Comparison of ENCODE assay signal across 10 cellular contexts in genomic region chr10:127715782-127716378, GRCh38. TPM values are rescaled to one million over a fixed set of nuclear protein-coding genes. Genes with fewer than 3 reads are reported as not detected.
DNase-seq lines count a peak whose midpoint lies in the region; ATAC-seq and TF ChIP-seq lines count a peak whose summit lies in the region.
"Had no signal": no experiment of that assay in that cellular context is flagged by ENCODE, and none has a peak within 500 bp of the region (broad histone marks: within the 10 kb centered on the region; RNA-seq: fewer than 3 reads in every experiment).

No MANE protein-coding gene starts in this region.

- H3K4me3 ChIP-seq in BE2C (ENCODE audit: low read depth, low read length) (no peak overlapping the region), GM23338 (no peak overlapping the region), adipocyte (ENCODE audit: low read length) (no peak overlapping the region), liver (ENCODE audit: low read depth in 1 of 3, low read length in 3 of 3) (no peak overlapping the region)

- 45% methylated on average over 3 of the region's 3 CpGs for WGBS in liver

- no peaks in the 10 kb centered on the region for H3K79me2 ChIP-seq in GM23338 (replicated peaks; ENCODE audit: insufficient read depth)

- no peaks in the 10 kb centered on the region for H3K4me1 ChIP-seq in BE2C
- no peaks in the 10 kb centered on the region for H3K4me1 ChIP-seq in GM23338 (ENCODE audit: insufficient read depth)
- no peaks in the 10 kb centered on the region for H3K4me1 ChIP-seq in adipocyte (ENCODE audit: control insufficient read depth, insufficient read depth, low read length)
- H3K4me1 ChIP-seq in liver (ENCODE audit: control insufficient read depth in 4 of 4, insufficient read depth in 4 of 4, low read length in 3 of 4): no peaks in the 10 kb centered on the region

- peak; percentile 41; the same call in 2 of the 3 replicates for ATAC-seq in GM23338
- ATAC-seq in GM21526 (IDR thresholded peaks at IDR 0.05; ENCODE audit: low FRiP score, unreplicated experiment): no peak
- ATAC-seq: activated naive CD4-positive, alpha-beta T cell treated with anti-CD3 and anti-CD28 coated beads, Interleukin-2, amount 50 U/mL, for 72 hours had no signal

- H3K36me3 Mint-ChIP-seq in GM23338 (ENCODE audit: low read depth): no peaks in the 10 kb centered on the region
- H3K36me3 Mint-ChIP-seq: activated naive CD4-positive, alpha-beta T cell treated with anti-CD3 and anti-CD28 coated beads, Interleukin-2, amount 50 U/mL, for 72 hours had no signal

- H3K27ac ChIP-seq in GM23338 (ENCODE audit: low read depth) (no peak overlapping the region), liver (ENCODE audit: low read depth in 1 of 2, low read length in 2 of 2) (no peak overlapping the region)

- H3K9me3 Mint-ChIP-seq in GM23338: peaks cover 8% of the 10 kb centered on the region; the same call in 2 of the 3 replicates
- H3K9me3 Mint-ChIP-seq: activated naive CD4-positive, alpha-beta T cell treated with anti-CD3 and anti-CD28 coated beads, Interleukin-2, amount 50 U/mL, for 72 hours had no signal

- no peaks in the 10 kb centered on the region for H3K36me3 ChIP-seq in BE2C
- no peaks in the 10 kb centered on the region for H3K36me3 ChIP-seq in GM23338 (ENCODE audit: insufficient read depth)
- H3K36me3 ChIP-seq in adipocyte (ENCODE audit: control insufficient read depth, insufficient read depth, low read length, severe bottlenecking): no peaks in the 10 kb centered on the region
- no peaks in the 10 kb centered on the region for H3K36me3 ChIP-seq in liver (ENCODE audit: control insufficient read depth in 4 of 4, insufficient read depth in 3 of 4, low read depth in 1 of 4, low read length in 3 of 4)

- peak; percentile 79 for TF ChIP-seq RAD21 in liver (IDR thresholded peaks at IDR 0.05)

- H3K4me2 ChIP-seq in GM23338: no peak overlapping the region

- peaks cover 3% of the 10 kb centered on the region for H3K27me3 Mint-ChIP-seq in GM23338 (ENCODE audit: insufficient read depth, low read depth, poor library complexity)

- no peak overlapping the region for H3K4me3 Mint-ChIP-seq in GM23338

- no peaks in the 10 kb centered on the region for H3K9me3 ChIP-seq in BE2C
- no peaks in the 10 kb centered on the region for H3K9me3 ChIP-seq in adipocyte (ENCODE audit: control insufficient read depth, low read length)
- no peaks in the 10 kb centered on the region for H3K9me3 ChIP-seq in liver (ENCODE audit: control insufficient read depth in 4 of 4, low read length in 3 of 4)

- H3K27me3 ChIP-seq in BE2C (no peaks in the 10 kb centered on the region), GM23338 (ENCODE audit: insufficient read depth) (no peaks in the 10 kb centered on the region), adipocyte (replicated peaks; ENCODE audit: control insufficient read depth, insufficient read depth, low read length) (peaks cover 19% of the 10 kb centered on the region), liver (ENCODE audit: control insufficient read depth in 4 of 4, insufficient read depth in 4 of 4, low read length in 3 of 4) (no peaks in the 10 kb centered on the region)

- TF ChIP-seq CTCF in BE2C (IDR thresholded peaks at IDR 0.05; ENCODE audit: low read depth, low read length) (peak; percentile 35), GM23338 (conservative IDR thresholded peaks at IDR 0.05; ENCODE audit: low read depth in 2 of 2) (peak; percentile 56 to 71), liver (IDR thresholded peaks at IDR 0.05; ENCODE audit: low read depth, low read length, missing input control) (peak; percentile 50)

- H3K9me2 ChIP-seq in GM23338 (ENCODE audit: insufficient read depth): no peaks in the 10 kb centered on the region

- H3F3A ChIP-seq in GM23338 (replicated peaks; ENCODE audit: low read depth): no peaks in the 10 kb centered on the region

- H3K27ac Mint-ChIP-seq in GM23338: no peak overlapping the region
- H3K27ac Mint-ChIP-seq: activated naive CD4-positive, alpha-beta T cell treated with anti-CD3 and anti-CD28 coated beads, Interleukin-2, amount 50 U/mL, for 72 hours had no signal

- DNase-seq in BE2C (no peak), GM23338 (ENCODE audit: low spot score) (peak; percentile 67), adipocyte (ENCODE audit: low read depth) (peak; percentile 11), ecto neural progenitor cell (ENCODE audit: low spot score) (no peak), HPDE6-E6E7 (ENCODE audit: extremely low spot score) (no peak)
- DNase-seq in stimulated activated CD4-positive, alpha-beta T cell treated with anti-CD3 and anti-CD28 coated beads, Interleukin-4, amount 100 ng/mL, for 24 hours: no peak

- no peaks in the 10 kb centered on the region for H4K20me1 ChIP-seq in GM23338 (replicated peaks; ENCODE audit: insufficient read depth)

- no peak overlapping the region for H3K9ac ChIP-seq in adipocyte (ENCODE audit: low read length)
- no peak overlapping the region for H3K9ac ChIP-seq in liver (ENCODE audit: low read depth in 1 of 2, low read length in 2 of 2)

- H3K4me1 Mint-ChIP-seq in GM23338: no peaks in the 10 kb centered on the region; the same call in 2 of the 3 replicates

- H2AFZ ChIP-seq in GM23338: no peak overlapping the region

TF ChIP-seq in GM23338, 12 proteins besides CTCF, POLR2A, EP300 and RAD21 (continues in another document):
- TF ChIP-seq NANOG (IDR thresholded peaks at IDR 0.05; ENCODE audit: borderline replicate concordance) (no peak), CREB1 (CRISPR knock-in tag; IDR thresholded peaks at IDR 0.05; ENCODE audit: low read depth) (no peak), STAT1 (IDR thresholded peaks at IDR 0.05; ENCODE audit: unreplicated experiment) (no peak), ZNF114 (CRISPR knock-in tag; IDR thresholded peaks at IDR 0.05) (no peak), REST (IDR thresholded peaks at IDR 0.05; ENCODE audit: unreplicated experiment) (no peak), EZH2phosphoT487 (IDR thresholded peaks at IDR 0.05; ENCODE audit: unreplicated experiment) (no peak)

TF ChIP-seq in liver, 16 proteins besides CTCF, POLR2A, EP300 and RAD21:
- TF ChIP-seq JUND (IDR thresholded peaks at IDR 0.05) (no peak), NR2F2 (IDR thresholded peaks at IDR 0.05) (no peak), REST (IDR thresholded peaks at IDR 0.05) (no peak), FOXA2 (IDR thresholded peaks at IDR 0.05) (no peak), MAX (IDR thresholded peaks at IDR 0.05) (no peak), FOXA1 (IDR thresholded peaks at IDR 0.05) (no peak), YY1 (IDR thresholded peaks at IDR 0.05) (no peak), RXRA (IDR thresholded peaks at IDR 0.05) (no peak), EGR1 (IDR thresholded peaks at IDR 0.05; ENCODE audit: low read depth in 2 of 2) (no peak)

RNA-seq across cellular contexts. Expression of gene FOXI2, which starts 21.1 kb away (rescaled TPM):
- polyA plus RNA-seq in BE2C (2012; ENCODE audit: insufficient read depth, insufficient read length, low read depth): not detected
- total RNA-seq in GM23338 (2014; rRNA removed; shearing (Covaris generic)): 1.1 and 1.3 TPM in 2 replicates
- polyA plus RNA-seq in GM23338 (2016; fragmentation: Nextera tagmentation; extraction: Ambion mirVana) (0.74 and 1.1 TPM in 2 replicates), liver (under 1 TPM in 1 of 2 donors, not detected in 1; 0.01 TPM)
- under 1 TPM in 1 of 2 donors, not detected in 1; under 0.01 TPM for total RNA-seq in liver
- total RNA-seq: activated naive CD4-positive, alpha-beta T cell treated with anti-CD3 and anti-CD28 coated beads, Interleukin-2, amount 50 U/mL, for 72 hours; pulmonary artery endothelial cell had no signal

Comparison
In these comparisons a context has a peak if more than half of its experiments do, and no peak if none do; other contexts are left out.
1. DNase-seq: peak in GM23338 (single experiment) and adipocyte (single experiment); none in BE2C (single experiment), ecto neural progenitor cell (single experiment), HPDE6-E6E7 (single experiment) and stimulated activated CD4-positive, alpha-beta T cell treated with anti-CD3 and anti-CD28 coated beads, Interleukin-4, amount 100 ng/mL, for 24 hours (single experiment).
2. Peak in every context shown above with its lines, with median percentiles within 50 percentile points of each other: CTCF ChIP-seq.